16 cellular contexts compared by ENCODE assay signal in the genomic region with DNA sequence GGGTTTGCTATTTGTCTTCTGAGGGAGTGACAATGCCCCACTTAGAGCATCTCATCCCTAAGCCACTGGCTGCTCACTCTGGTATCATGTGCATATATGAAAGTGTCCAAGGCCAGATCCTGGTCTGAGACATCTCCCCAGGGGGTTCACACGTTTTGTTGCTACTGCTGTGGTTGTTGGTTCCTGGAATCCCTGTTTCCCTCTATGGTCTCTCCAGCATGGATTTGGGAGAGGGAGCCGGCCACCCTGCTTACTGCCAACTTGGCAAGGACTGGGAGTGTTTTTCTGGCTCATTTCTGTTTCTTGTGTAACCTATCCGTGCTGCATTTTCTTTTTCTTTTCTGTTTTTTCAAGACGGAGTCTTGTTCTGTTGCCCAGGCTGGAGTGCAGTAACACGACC.
"Had no signal": no experiment of that assay in that cellular context is flagged by ENCODE, and none has a peak within 500 bp of the region (broad histone marks: within the 10 kb centered on the region; RNA-seq: fewer than 3 reads in every experiment).

No MANE protein-coding gene starts in this region.

- H3K27ac ChIP-seq: coronary artery, esophagus muscularis mucosa, ovary, tibial nerve, uterus had no signal

- H3K36me3 Mint-ChIP-seq: brain had no signal

- H3K4me1 ChIP-seq: esophagus muscularis mucosa, uterus had no signal

- DNase-seq: activated CD4-positive, CD25-positive, alpha-beta regulatory T cell treated with anti-CD3 and anti-CD28 coated beads, Interleukin-2, amount 50 U/mL, for 72 hours; activated naive CD8-positive, alpha-beta T cell treated with anti-CD3 and anti-CD28 coated beads for 36 hours; amygdala; effector CD4-positive, alpha-beta T cell; head of caudate nucleus; ovary; stimulated activated CD4-positive, alpha-beta T cell treated with anti-CD3 and anti-CD28 coated beads, Interleukin-1b, Interleukin-23, amount 100 ng/mL, for 48 hours; T-helper 9 cell; uterus had no signal

- H3K27me3 Mint-ChIP-seq: activated naive CD8-positive, alpha-beta T cell treated with anti-CD3 and anti-CD28 coated beads for 36 hours; brain; central memory CD8-positive, alpha-beta T cell had no signal

- H3K4me3 Mint-ChIP-seq: activated naive CD8-positive, alpha-beta T cell treated with anti-CD3 and anti-CD28 coated beads for 36 hours; activated T-helper 1 cell treated with anti-CD3 and anti-CD28 coated beads, Interleukin-12 subunit alpha, Interleukin-12 subunit beta, Interleukin-2, Interleukin-4 antibody, amounts not matched to agents 30 ng/mL and 10 ng/mL and 1 ng/mL, durations not matched to agents 14 hours and 24 hours and 36 hours; brain; central memory CD8-positive, alpha-beta T cell; neural crest cell had no signal

- H3K9me3 ChIP-seq: esophagus muscularis mucosa, ovary, tibial nerve, uterus had no signal

- H3K27ac Mint-ChIP-seq: activated naive CD8-positive, alpha-beta T cell treated with anti-CD3 and anti-CD28 coated beads for 36 hours; activated T-helper 1 cell treated with anti-CD3 and anti-CD28 coated beads, Interleukin-12 subunit alpha, Interleukin-12 subunit beta, Interleukin-2, Interleukin-4 antibody, amounts not matched to agents 30 ng/mL and 10 ng/mL and 1 ng/mL, durations not matched to agents 14 hours and 24 hours and 36 hours; brain had no signal

- H3K4me3 ChIP-seq: coronary artery, esophagus muscularis mucosa, ovary, tibial nerve, uterus had no signal

- H3K36me3 ChIP-seq: esophagus muscularis mucosa, ovary, tibial nerve, uterus had no signal

- H3K27me3 ChIP-seq: esophagus muscularis mucosa, ovary, tibial nerve, uterus had no signal
